In genomic region chr9:99851028-99851822, GRCh38 we compare ENCODE assay signal across 8 cellular contexts. TPM values are rescaled to one million over a fixed set of nuclear protein-coding genes. Genes with fewer than 3 reads are reported as not detected.
DNase-seq lines count a peak whose midpoint lies in the region; ATAC-seq, FAIRE-seq and TF ChIP-seq lines count a peak whose summit lies in the region.

No MANE protein-coding gene starts in this region.

- 13% methylated on average over 4 of the region's 4 CpGs for WGBS in GM12878 (ENCODE audit: insufficient coverage, insufficient replicate concordance, low lambda C conversion rate, missing lambda C conversion rate)

- SMC1A ChIA-PET in GM12878 (lab: Charles Lee; ENCODE audit: uncharacterized antibody, unreplicated experiment), result interaction anchor here (0.8 to 1.9 kb wide), 12 partner anchors 8 to 123 kb away, joined by 3 to 7 read pairs (median 4); no protein-coding TSS in a partner anchor

- DNase-seq in GM12878 (ENCODE audit: low read depth, low spot score) (peak; percentile 59), putamen (ENCODE audit: low spot score) (no peak), NOMO-1 treated with dmso at 0.1 percent for 144 hours (lab: John Stamatoyannopoulos, UW; ENCODE audit: unreplicated experiment) (no peak), chondrocyte (ENCODE audit: low spot score) (no peak), DMS79 (lab: John Stamatoyannopoulos, UW) (no peak)

- ATAC-seq in GM18502 (IDR thresholded peaks at IDR 0.05; ENCODE audit: poor library complexity, unreplicated experiment), result peak; percentile 97
- ATAC-seq in GM21381 (IDR thresholded peaks at IDR 0.05; ENCODE audit: unreplicated experiment), result peak; percentile 87
- ATAC-seq in HG03439 (IDR thresholded peaks at IDR 0.05; ENCODE audit: unreplicated experiment), result peak; percentile 94
- peak; percentile 95 for ATAC-seq in GM12878

- no peaks in the 10 kb centered on the region for H3K27me3 ChIP-seq in GM12878 (replicated peaks in 1 of 2; ENCODE audit: control insufficient read depth in 2 of 2, insufficient read depth in 2 of 2, low read length in 1 of 2)

- POLR2A ChIA-PET in GM12878 (lab: Charles Lee), result interaction anchor here (1.7 kb wide), 1 partner anchor 27 kb away, joined by 4 read pairs; no protein-coding TSS in a partner anchor

- H3K4me3 ChIP-seq in GM12878, result no peak overlapping the region

- TF ChIP-seq RAD21 in GM12878 (IDR thresholded peaks at IDR 0.05; ENCODE audit: insufficient read depth, low read depth, low read length), result no peak

- H3K4me2 ChIP-seq in GM12878 (ENCODE audit: control insufficient read depth, insufficient read depth), result peak overlapping the region; percentile 65

- TF ChIP-seq EP300 in GM12878 (IDR thresholded peaks at IDR 0.05; ENCODE audit: borderline replicate concordance in 1 of 2, control insufficient read depth in 1 of 2, low read depth in 2 of 2, low read length in 2 of 2), result 0 out of 4 replicates have a peak, but pooled peaks of 1 of the 2 experiments have one; percentile 39

- H3K27ac ChIP-seq in GM12878 (ENCODE audit: control insufficient read depth, insufficient read depth), result peak overlapping the region; percentile 18; the same call in 1 of the 2 replicates

- H3K27ac Mint-ChIP-seq in chondrocyte (ENCODE audit: unreplicated experiment), result no peak overlapping the region

- H3K9ac ChIP-seq in GM12878 (ENCODE audit: control insufficient read depth, insufficient read depth, low read length), result no peak overlapping the region

- no peak overlapping the region for H3K4me3 Mint-ChIP-seq in chondrocyte (ENCODE audit: unreplicated experiment)

- no peaks in the 10 kb centered on the region for H3K79me2 ChIP-seq in GM12878 (ENCODE audit: control insufficient read depth, insufficient read depth, low read length)

- FAIRE-seq in GM12878 (lab: Jason Lieb, UNC), result peak; percentile 92

- peaks cover 6% of the 10 kb centered on the region for H3K4me1 Mint-ChIP-seq in chondrocyte (ENCODE audit: low read depth)

- H4K20me1 ChIP-seq in GM12878 (ENCODE audit: control insufficient read depth, insufficient read depth), result no peaks in the 10 kb centered on the region

- intact Hi-C loops in GM12878 (cut with micrococcal nuclease; ENCODE audit: unreplicated experiment), result no loop called here

- BruUV-seq in GM12878 (replicated peaks; lab: Mats Ljungman, UMichigan), result no TSS peak

- H3K36me3 ChIP-seq in GM12878 (ENCODE audit: control insufficient read depth in 2 of 2, insufficient read depth in 2 of 2, low read length in 1 of 2), result no peaks in the 10 kb centered on the region

- in situ Hi-C loops in GM12878 (cut with MboI), result no loop called here

- RAD21 ChIA-PET in GM12878 (lab: Charles Lee; ENCODE audit: unreplicated experiment), result interaction anchor here (0.6 to 0.7 kb wide), 2 partner anchors 16 to 56 kb away, joined by 3 read pairs; no protein-coding TSS in a partner anchor

- H3K9me3 ChIP-seq in GM12878 (replicated peaks; ENCODE audit: control insufficient read depth, insufficient read depth, low read length), result no peaks in the 10 kb centered on the region

- H3K27me3 Mint-ChIP-seq in chondrocyte (ENCODE audit: low read depth), result no peaks in the 10 kb centered on the region

- CTCF ChIA-PET in GM12878 (lab: Yijun Ruan, JAX), result interaction anchor here (0.9 to 2.7 kb wide), 6 partner anchors 9 to 56 kb away, joined by 3 to 10 read pairs (median 4); no protein-coding TSS in a partner anchor

- peak overlapping the region; percentile 55 for H2AFZ ChIP-seq in GM12878 (ENCODE audit: control insufficient read depth, low read depth, low read length)

- peaks cover 18% of the 10 kb centered on the region for H3K4me1 ChIP-seq in GM12878 (ENCODE audit: control insufficient read depth, insufficient read depth, low read length)

- H3K36me3 Mint-ChIP-seq in chondrocyte (ENCODE audit: low read depth), result no peaks in the 10 kb centered on the region

- peaks cover 3% of the 10 kb centered on the region for H3K9me3 Mint-ChIP-seq in chondrocyte (ENCODE audit: low read depth)

- TF ChIP-seq POLR2A in GM12878 (IDR thresholded peaks at IDR 0.05; ENCODE audit: low read depth, low read length), result no peak

- TF ChIP-seq CTCF in GM12878 (IDR thresholded peaks at IDR 0.05 in 2 of 3, conservative IDR thresholded peaks at IDR 0.05 in 1 of 3; ENCODE audit: control insufficient read depth in 2 of 3, extremely low read depth in 1 of 3, insufficient read depth in 1 of 3, low read depth in 3 of 3, low read length in 3 of 3) (no peak), chondrocyte (IDR thresholded peaks at IDR 0.05) (no peak)

TF ChIP-seq in GM12878, 131 proteins besides CTCF, POLR2A, EP300 and RAD21 (continues in another document):
- TF ChIP-seq IKZF1 (conservative IDR thresholded peaks at IDR 0.05), result peak; percentile 42
- no peak for TF ChIP-seq CUX1 (IDR thresholded peaks at IDR 0.05; ENCODE audit: insufficient replicate concordance, low read depth, low read length)
- TF ChIP-seq SPI1 (IDR thresholded peaks at IDR 0.05; ENCODE audit: borderline replicate concordance, insufficient read depth, low read depth, low read length), result no peak
- TF ChIP-seq BHLHE40 (IDR thresholded peaks at IDR 0.05; ENCODE audit: borderline replicate concordance in 1 of 2, low read depth in 2 of 2, low read length in 1 of 2), result peak in 1 of 2 experiments; percentile 23; a peak in 1 of 4 replicates

RNA-seq across cellular contexts. Expression of gene NR4A3, which starts 29.5 kb away (rescaled TPM):
- total RNA-seq in GM12878 (2013; cell fraction: nucleolus; rRNA removed), result 6.2 and 7.1 TPM in 2 replicates
- total RNA-seq in GM12878 (2014; rRNA removed), result 0.54 and 0.79 TPM in 2 replicates
- total RNA-seq in GM12878 (2014; rRNA removed; fragmentation: Illumina TruSeq; extraction: Trizol), result 0.40 and 0.51 TPM in 2 replicates
- 2.1 and 2.6 TPM in 2 replicates for total RNA-seq in GM12878 (2021)
- polyA plus RNA-seq in GM12878 (2011; ENCODE audit: low read depth), result 0.46 TPM
- polyA plus RNA-seq in GM12878 (2011; rRNA removed), result 0.64 and 0.79 TPM in 2 replicates
- 0.33 and 0.58 TPM in 2 replicates for polyA plus RNA-seq in GM12878 (2011; cell fraction: cytosol; rRNA removed)
- polyA plus RNA-seq in GM12878 (2011; cell fraction: nucleus; rRNA removed), result 1.4 and 1.7 TPM in 2 replicates
- 0.88 and 1.8 TPM in 2 replicates for polyA plus RNA-seq in GM12878 (2012)
- 1.1 and 1.6 TPM in 2 replicates for polyA plus RNA-seq in GM12878 (2014; fragmentation: Illumina TruSeq; extraction: Trizol)
- polyA plus RNA-seq in GM12878 (2014; fragmentation: Nextera tagmentation; extraction: Ambion mirVana), result under 1 TPM; 0.10 to 0.31 TPM
- polyA plus RNA-seq in GM12878 (2014; rRNA removed), result 0.81 and 0.83 TPM in 2 replicates
- polyA plus RNA-seq in GM12878 (2016; fragmentation: Nextera tagmentation; extraction: Ambion mirVana), result under 1 TPM in 1 of 2 experiments, not detected in 1; 0.04 TPM
- polyA minus RNA-seq in GM12878 (2011; rRNA and poly(A)+ RNA removed), result 0.73 and 0.88 TPM in 2 replicates
- 0.73 and 1.1 TPM in 2 replicates for polyA minus RNA-seq in GM12878 (2011; cell fraction: cytosol; rRNA and poly(A)+ RNA removed)
- polyA minus RNA-seq in GM12878 (2011; cell fraction: nucleus; rRNA and poly(A)+ RNA removed), result 1.8 and 2.9 TPM in 2 replicates
- 0.34 to 1.3 TPM (median 1.2 TPM) in 3 replicates for total RNA-seq in chondrocyte

RNA-seq across cellular contexts. Expression of gene STX17, which starts 55.2 kb away (rescaled TPM):
- 53.6 and 58.1 TPM in 2 replicates for total RNA-seq in GM12878 (2013; cell fraction: nucleolus; rRNA removed)
- total RNA-seq in GM12878 (2014; rRNA removed), result 19.5 and 22.5 TPM in 2 replicates
- 22.9 and 25.3 TPM in 2 replicates for total RNA-seq in GM12878 (2014; rRNA removed; fragmentation: Illumina TruSeq; extraction: Trizol)
- 23.6 and 29.3 TPM in 2 replicates for total RNA-seq in GM12878 (2021)
- polyA plus RNA-seq in GM12878 (2011; ENCODE audit: low read depth), result 6.3 TPM
- polyA plus RNA-seq in GM12878 (2011; rRNA removed), result 11.5 and 15.0 TPM in 2 replicates
- 6.3 and 7.6 TPM in 2 replicates for polyA plus RNA-seq in GM12878 (2011; cell fraction: cytosol; rRNA removed)
- 12.4 and 15.6 TPM in 2 replicates for polyA plus RNA-seq in GM12878 (2011; cell fraction: nucleus; rRNA removed)
- 10.5 and 10.7 TPM in 2 replicates for polyA plus RNA-seq in GM12878 (2012)
- 20.5 and 22.6 TPM in 2 replicates for polyA plus RNA-seq in GM12878 (2014; fragmentation: Illumina TruSeq; extraction: Trizol)
- polyA plus RNA-seq in GM12878 (2014; fragmentation: Nextera tagmentation; extraction: Ambion mirVana), result 10 to 100 TPM; 15.1 to 19.4 TPM
- 14.7 and 15.0 TPM in 2 replicates for polyA plus RNA-seq in GM12878 (2014; rRNA removed)
- polyA plus RNA-seq in GM12878 (2016; fragmentation: Nextera tagmentation; extraction: Ambion mirVana), result 10 to 100 TPM; 22.0 to 27.4 TPM
- 14.9 and 15.2 TPM in 2 replicates for polyA minus RNA-seq in GM12878 (2011; rRNA and poly(A)+ RNA removed)
- polyA minus RNA-seq in GM12878 (2011; cell fraction: cytosol; rRNA and poly(A)+ RNA removed), result 4.4 and 6.3 TPM in 2 replicates
- polyA minus RNA-seq in GM12878 (2011; cell fraction: nucleus; rRNA and poly(A)+ RNA removed), result 13.7 and 23.2 TPM in 2 replicates
- total RNA-seq in chondrocyte, result 19.4 to 22.5 TPM (median 20.2 TPM) in 3 replicates
